8 cellular contexts compared by ENCODE assay signal in the genomic region with DNA sequence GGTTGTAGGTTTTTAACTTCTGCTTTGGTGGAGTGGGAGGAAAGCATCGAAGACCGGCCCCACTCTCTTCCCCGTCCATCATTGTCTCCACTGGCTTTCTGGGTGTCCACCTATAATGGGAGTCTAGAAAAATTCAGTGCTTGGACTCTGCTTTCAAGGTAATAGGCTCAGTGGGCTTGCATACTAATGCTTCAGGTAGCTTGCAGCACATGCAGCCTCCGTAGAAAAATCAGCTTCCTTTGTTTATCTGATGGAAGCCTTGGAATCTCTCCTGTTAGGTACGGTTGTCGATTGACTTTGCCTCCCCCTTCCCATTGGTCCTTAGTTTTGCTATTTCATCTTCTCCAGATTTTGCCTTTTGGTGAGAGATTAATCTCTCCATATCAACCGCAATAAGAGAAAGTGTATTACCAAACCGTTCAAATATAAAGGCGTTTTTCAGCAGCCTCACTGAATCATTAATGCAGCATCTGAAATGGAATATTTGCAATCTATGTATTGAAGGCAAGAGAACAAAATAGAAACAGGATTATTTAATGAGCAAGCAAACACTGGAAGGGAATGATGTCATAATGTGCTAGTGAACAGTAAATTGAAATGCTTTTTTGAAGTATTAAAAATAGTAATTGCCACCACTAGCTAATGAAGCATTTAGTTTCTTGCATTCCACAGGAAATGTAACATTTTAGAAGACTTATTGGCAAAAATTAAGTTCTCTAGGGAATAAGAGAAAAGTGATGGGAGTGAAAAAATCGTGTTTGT. TPM values are rescaled to one million over a fixed set of nuclear protein-coding genes. Genes with fewer than 3 reads are reported as not detected.
DNase-seq lines count a peak whose midpoint lies in the region; ATAC-seq and TF ChIP-seq lines count a peak whose summit lies in the region.

No MANE protein-coding gene starts in this region.

- peak overlapping the region; percentile 98 for H3K27ac Mint-ChIP-seq in activated CD8-positive, alpha-beta memory T cell treated with anti-CD3 and anti-CD28 coated beads, Interleukin-2, amount 10 ng/mL, durations not matched to agents 7 days and 5 days
- peak overlapping the region; percentile 98 for H3K27ac Mint-ChIP-seq in nephron progenitor cell

- H3K36me3 Mint-ChIP-seq in activated CD8-positive, alpha-beta memory T cell treated with anti-CD3 and anti-CD28 coated beads, Interleukin-2, amount 10 ng/mL, durations not matched to agents 7 days and 5 days, result peaks cover 24% of the 10 kb centered on the region
- H3K36me3 Mint-ChIP-seq in nephron progenitor cell (ENCODE audit: low read depth), result peaks cover 45% of the 10 kb centered on the region

- H3K36me3 ChIP-seq in ectodermal cell (ENCODE audit: control insufficient read depth, insufficient read depth, low read length), result no peaks in the 10 kb centered on the region

- peak overlapping the region; percentile 76 for H3K27ac ChIP-seq in ectodermal cell (ENCODE audit: insufficient read depth, low read depth, low read length, poor library complexity, severe bottlenecking)

- no peak for TF ChIP-seq CTCF in nephron progenitor cell (IDR thresholded peaks at IDR 0.05)

- H3K4me1 Mint-ChIP-seq in activated CD8-positive, alpha-beta memory T cell treated with anti-CD3 and anti-CD28 coated beads, Interleukin-2, amount 10 ng/mL, durations not matched to agents 7 days and 5 days, result peaks cover 45% of the 10 kb centered on the region
- H3K4me1 Mint-ChIP-seq in nephron progenitor cell, result peaks cover 17% of the 10 kb centered on the region

- no peak for ATAC-seq in activated CD8-positive, alpha-beta memory T cell treated with anti-CD3 and anti-CD28 coated beads, Interleukin-2, amount 10 ng/mL, durations not matched to agents 7 days and 5 days
- ATAC-seq in HG02885 (IDR thresholded peaks at IDR 0.05; ENCODE audit: poor library complexity, unreplicated experiment), result no peak

- WGBS in ectodermal cell, 2 experiments, result 9 to 11% methylated on average over 10 of the region's 10 CpGs

- H3K9me3 Mint-ChIP-seq in activated CD8-positive, alpha-beta memory T cell treated with anti-CD3 and anti-CD28 coated beads, Interleukin-2, amount 10 ng/mL, durations not matched to agents 7 days and 5 days (ENCODE audit: low read depth), result no peaks in the 10 kb centered on the region
- H3K9me3 Mint-ChIP-seq in nephron progenitor cell, result peaks cover 23% of the 10 kb centered on the region

- H3K9me3 ChIP-seq in ectodermal cell (ENCODE audit: control insufficient read depth, low read length), result no peaks in the 10 kb centered on the region

- CTCF ChIA-PET in activated CD8-positive, alpha-beta memory T cell treated with anti-CD3 and anti-CD28 coated beads, Interleukin-2, amount 10 ng/mL, durations not matched to agents 7 days and 5 days (lab: Charles Lee), result interaction anchor here (0.8 to 1.1 kb wide), 3 partner anchors 17 to 625 kb away, joined by 3 read pairs; no protein-coding TSS in a partner anchor

- H3K4me3 Mint-ChIP-seq in activated CD8-positive, alpha-beta memory T cell treated with anti-CD3 and anti-CD28 coated beads, Interleukin-2, amount 10 ng/mL, durations not matched to agents 7 days and 5 days, result peak overlapping the region; percentile 93
- peak overlapping the region; percentile 92 for H3K4me3 Mint-ChIP-seq in nephron progenitor cell

- peak overlapping the region; percentile 68 for H3K4me3 ChIP-seq in ectodermal cell (ENCODE audit: insufficient read depth, low read depth, low read length)

- DNase-seq in activated CD8-positive, alpha-beta memory T cell treated with anti-CD3 and anti-CD28 coated beads, Interleukin-2, amount 10 ng/mL, durations not matched to agents 7 days and 5 days, result no peak
- DNase-seq in activated CD8-positive, alpha-beta memory T cell treated with anti-CD3 and anti-CD28 coated beads, Interleukin-2, amount 50 U/mL, for 48 hours, result no peak
- peak; percentile 56 for DNase-seq in NCI-H748 treated with DMSO at 0.1 percent for 48 hours (lab: John Stamatoyannopoulos, UW)
- DNase-seq in nephron progenitor cell, result no peak
- no peak for DNase-seq in stimulated activated CD4-positive, alpha-beta T cell treated with anti-CD3 and anti-CD28 coated beads, Interleukin-12 subunit alpha, Interleukin-12 subunit beta, amount 100 ng/mL, for 4 hours
- no peak for DNase-seq in NCI-H1930 (lab: John Stamatoyannopoulos, UW)

- H3K27me3 Mint-ChIP-seq in activated CD8-positive, alpha-beta memory T cell treated with anti-CD3 and anti-CD28 coated beads, Interleukin-2, amount 10 ng/mL, durations not matched to agents 7 days and 5 days, result no peaks in the 10 kb centered on the region
- H3K27me3 Mint-ChIP-seq in nephron progenitor cell (ENCODE audit: low read depth, poor library complexity), result peaks cover 8% of the 10 kb centered on the region

- no peaks in the 10 kb centered on the region for H3K27me3 ChIP-seq in ectodermal cell (ENCODE audit: control insufficient read depth, insufficient read depth, low read length, poor library complexity, severe bottlenecking)

- peaks cover 16% of the 10 kb centered on the region for H3K4me1 ChIP-seq in ectodermal cell (ENCODE audit: control insufficient read depth, insufficient read depth, low read length)

RNA-seq across cellular contexts. Expression of a gene that starts 0.9 kb away (rescaled TPM):
- 10 to 100 TPM; 36.1 to 42.2 TPM for total RNA-seq in activated CD8-positive, alpha-beta memory T cell treated with anti-CD3 and anti-CD28 coated beads, Interleukin-2, amount 10 ng/mL, durations not matched to agents 7 days and 5 days
- polyA plus RNA-seq in ectodermal cell (2013, experiment 1 of 4), result 26.2 TPM
- 24.4 TPM for polyA plus RNA-seq in ectodermal cell (2013, experiment 2 of 4)
- 19.6 TPM for polyA plus RNA-seq in ectodermal cell (2013, experiment 3 of 4)
- 20.1 TPM for polyA plus RNA-seq in ectodermal cell (2013, experiment 4 of 4)

RNA-seq across cellular contexts. Expression of a gene that starts 6.1 kb away (rescaled TPM):
- 10 to 100 TPM; 72.0 to 88.6 TPM for total RNA-seq in activated CD8-positive, alpha-beta memory T cell treated with anti-CD3 and anti-CD28 coated beads, Interleukin-2, amount 10 ng/mL, durations not matched to agents 7 days and 5 days
- polyA plus RNA-seq in ectodermal cell (2013, experiment 1 of 4), result 183 TPM
- polyA plus RNA-seq in ectodermal cell (2013, experiment 2 of 4), result 172 TPM
- 129 TPM for polyA plus RNA-seq in ectodermal cell (2013, experiment 3 of 4)
- 150 TPM for polyA plus RNA-seq in ectodermal cell (2013, experiment 4 of 4)
